Comparison of ENCODE assay signal across 14 cellular contexts in genomic region chr1:40045182-40045581, GRCh38. TPM values are rescaled to one million over a fixed set of nuclear protein-coding genes. Genes with fewer than 3 reads are reported as not detected.
A peak's percentile ranks its signal among the peaks of the same experiment; 100 is the strongest.
DNase-seq lines count a peak whose midpoint lies in the region; ATAC-seq and TF ChIP-seq lines count a peak whose summit lies in the region.
"Had no signal": no experiment of that assay in that cellular context is flagged by ENCODE, and none has a peak within 500 bp of the region (broad histone marks: within the 10 kb centered on the region; RNA-seq: fewer than 3 reads in every experiment).

No MANE protein-coding gene starts in this region.

- H3K4me1 Mint-ChIP-seq in activated T-cell treated with anti-CD3 and anti-CD28 coated beads, Interleukin-2, amount 50 U/mL, for 24 hours (ENCODE audit: low read depth): peaks cover 81% of the 10 kb centered on the region
- peaks cover 83% of the 10 kb centered on the region for H3K4me1 Mint-ChIP-seq in activated B cell treated with CpG ODN at 0.5 μM for 24 hours

- no peak overlapping the region for H2AK5ac ChIP-seq in neuronal stem cell (ENCODE audit: low read depth, low read length)

- CTCF ChIA-PET in activated B cell treated with CpG ODN at 0.5 μM for 24 hours (lab: Charles Lee): no interaction called here

- H3K18ac ChIP-seq in neuronal stem cell (ENCODE audit: low read length): no peak overlapping the region

- no peak for DNase-seq in activated T-cell treated with anti-CD3 and anti-CD28 coated beads, Interleukin-2, amount 50 U/mL, for 24 hours
- DNase-seq in activated T-cell treated with anti-CD3 and anti-CD28 coated beads, Interleukin-2, amount 50 U/mL, for 1 hour: no peak
- DNase-seq in activated B cell treated with CpG ODN at 0.5 μM for 24 hours (no peak), smooth muscle cell (lab: John Stamatoyannopoulos, UW; ENCODE audit: unreplicated experiment) (no peak), neuronal stem cell (ENCODE audit: low spot score) (no peak)
- DNase-seq in effector memory CD4-positive, alpha-beta T cell: no peak
- DNase-seq in activated effector memory CD4-positive, alpha-beta T cell treated with Interleukin-2 at 50 U/mL for 16 hours: no peak
- DNase-seq: activated CD4-positive, alpha-beta T cell treated with anti-CD3 and anti-CD28 coated beads for 4 hours; amygdala; foreskin fibroblast; NCI-H2171 treated with DMSO at 0.1 percent for 48 hours; pancreas; upper lobe of right lung had no signal

- TF ChIP-seq CTCF in activated B cell treated with CpG ODN at 0.5 μM for 24 hours (IDR thresholded peaks at IDR 0.05) (no peak), smooth muscle cell (IDR thresholded peaks at IDR 0.05; ENCODE audit: borderline replicate concordance, insufficient read depth, poor library complexity, severe bottlenecking) (no peak)

- peaks cover 13% of the 10 kb centered on the region for H3F3A ChIP-seq in smooth muscle cell (ENCODE audit: low read depth)

- no peaks in the 10 kb centered on the region for H3K27me3 ChIP-seq in effector memory CD4-positive, alpha-beta T cell (replicated peaks; ENCODE audit: control insufficient read depth, insufficient read depth, low read length, poor library complexity, severe bottlenecking)
- H3K27me3 ChIP-seq in smooth muscle cell (ENCODE audit: low read depth) (no peaks in the 10 kb centered on the region), neuronal stem cell (ENCODE audit: control insufficient read depth in 3 of 3, insufficient read depth in 3 of 3, low read depth in 1 of 3, low read length in 3 of 3) (no peaks in the 10 kb centered on the region)
- H3K27me3 ChIP-seq: pancreas, upper lobe of right lung had no signal

- peaks cover 1% of the 10 kb centered on the region for H3K79me1 ChIP-seq in neuronal stem cell (ENCODE audit: low read depth, low read length)

- peaks cover 62% of the 10 kb centered on the region for H3K4me1 ChIP-seq in effector memory CD4-positive, alpha-beta T cell (ENCODE audit: control insufficient read depth, insufficient read depth, low read length, poor library complexity, severe bottlenecking)
- H3K4me1 ChIP-seq in smooth muscle cell (ENCODE audit: low read depth) (peaks cover 16% of the 10 kb centered on the region), neuronal stem cell (ENCODE audit: control insufficient read depth in 2 of 2, insufficient read depth in 1 of 2, low read depth in 1 of 2, low read length in 2 of 2) (peaks cover 4 to 6% of the 10 kb centered on the region in 2 donors)

- peaks cover 92% of the 10 kb centered on the region for H4K20me1 ChIP-seq in smooth muscle cell (ENCODE audit: low read depth)

- no peak overlapping the region for H2BK5ac ChIP-seq in neuronal stem cell (ENCODE audit: low read length)

- H3K9ac ChIP-seq in smooth muscle cell (ENCODE audit: low read depth) (no peak overlapping the region), neuronal stem cell (ENCODE audit: low read depth, low read length, poor library complexity) (no peak overlapping the region)

- no peak overlapping the region for H3K23ac ChIP-seq in neuronal stem cell (ENCODE audit: low read depth, low read length, poor library complexity)

- WGBS in smooth muscle cell (ENCODE audit: low lambda C conversion rate): 72% methylated on average over 4 of the region's 4 CpGs
- no CpG with 5 or more reads among the region's 4 CpGs for WGBS in neuronal stem cell (ENCODE audit: extremely low coverage in 2 of 2, insufficient read length in 2 of 2, insufficient replicate concordance in 1 of 2), 2 donors

- H3K27ac Mint-ChIP-seq in activated T-cell treated with anti-CD3 and anti-CD28 coated beads, Interleukin-2, amount 50 U/mL, for 24 hours: peak overlapping the region; percentile 88
- peak overlapping the region; percentile 46 for H3K27ac Mint-ChIP-seq in activated B cell treated with CpG ODN at 0.5 μM for 24 hours

- H3K4me2 ChIP-seq in smooth muscle cell (peak overlapping the region; percentile 48), neuronal stem cell (ENCODE audit: insufficient read depth, low read length, poor library complexity, severe bottlenecking) (no peak overlapping the region)

- H3K79me2 ChIP-seq in smooth muscle cell (ENCODE audit: low read depth): peaks cover 97% of the 10 kb centered on the region

- peaks cover 2% of the 10 kb centered on the region for H3K36me3 ChIP-seq in effector memory CD4-positive, alpha-beta T cell (ENCODE audit: control insufficient read depth, insufficient read depth, low read length)
- H3K36me3 ChIP-seq in smooth muscle cell (ENCODE audit: low read depth) (no peaks in the 10 kb centered on the region), neuronal stem cell (replicated peaks in 1 of 2; ENCODE audit: control insufficient read depth in 2 of 2, insufficient read depth in 2 of 2, low read length in 2 of 2) (peaks cover 0 to 53% of the 10 kb centered on the region in 2 donors)
- H3K36me3 ChIP-seq: pancreas had no signal

- POLR2A ChIA-PET in activated B cell treated with CpG ODN at 0.5 μM for 24 hours (lab: Charles Lee): interaction anchor here (1.5 kb wide), 1 partner anchor 14 kb away, joined by 4 read pairs; no protein-coding TSS in a partner anchor

- H3K14ac ChIP-seq in neuronal stem cell (ENCODE audit: low read length): no peak overlapping the region

- H3K27ac ChIP-seq in effector memory CD4-positive, alpha-beta T cell (ENCODE audit: insufficient read depth, low read length, poor library complexity, severe bottlenecking): peak overlapping the region; percentile 22
- H3K27ac ChIP-seq in smooth muscle cell (ENCODE audit: low read depth) (peak overlapping the region; percentile 17), neuronal stem cell (replicated peaks; ENCODE audit: low read length) (no peak overlapping the region)
- H3K27ac ChIP-seq: pancreas, upper lobe of right lung had no signal

- H2BK15ac ChIP-seq in neuronal stem cell (ENCODE audit: low read length): no peak overlapping the region

- H3K9me3 Mint-ChIP-seq in activated T-cell treated with anti-CD3 and anti-CD28 coated beads, Interleukin-2, amount 50 U/mL, for 24 hours: no peaks in the 10 kb centered on the region
- no peaks in the 10 kb centered on the region for H3K9me3 Mint-ChIP-seq in activated B cell treated with CpG ODN at 0.5 μM for 24 hours

- H4K91ac ChIP-seq in neuronal stem cell (ENCODE audit: low read depth, low read length, poor library complexity): no peak overlapping the region

- H3K9me3 ChIP-seq in effector memory CD4-positive, alpha-beta T cell (ENCODE audit: control insufficient read depth, low read length): no peaks in the 10 kb centered on the region
- no peaks in the 10 kb centered on the region for H3K9me3 ChIP-seq in smooth muscle cell (replicated peaks; ENCODE audit: low read depth)
- H3K9me3 ChIP-seq in neuronal stem cell (replicated peaks in 1 of 2; ENCODE audit: control insufficient read depth in 2 of 2, insufficient read depth in 1 of 2, low read depth in 1 of 2, low read length in 2 of 2): no peaks in the 10 kb centered on the region
- H3K9me3 ChIP-seq: pancreas, upper lobe of right lung had no signal

- H3K36me3 Mint-ChIP-seq in activated T-cell treated with anti-CD3 and anti-CD28 coated beads, Interleukin-2, amount 50 U/mL, for 24 hours (ENCODE audit: low read depth): peaks cover 93% of the 10 kb centered on the region
- peaks cover 67% of the 10 kb centered on the region for H3K36me3 Mint-ChIP-seq in activated B cell treated with CpG ODN at 0.5 μM for 24 hours (ENCODE audit: low read depth)

- no peaks in the 10 kb centered on the region for H3K27me3 Mint-ChIP-seq in activated T-cell treated with anti-CD3 and anti-CD28 coated beads, Interleukin-2, amount 50 U/mL, for 24 hours
- H3K27me3 Mint-ChIP-seq in activated B cell treated with CpG ODN at 0.5 μM for 24 hours: no peaks in the 10 kb centered on the region

- H4K8ac ChIP-seq in neuronal stem cell (ENCODE audit: low read depth, low read length): no peak overlapping the region

- ATAC-seq in activated B cell treated with CpG ODN at 0.5 μM for 24 hours (ENCODE audit: low read depth) (no peak), GM21447 (IDR thresholded peaks at IDR 0.05; ENCODE audit: unreplicated experiment) (no peak)
- ATAC-seq: pancreas, upper lobe of right lung had no signal

- peak overlapping the region; percentile 16 for H3K4me3 ChIP-seq in effector memory CD4-positive, alpha-beta T cell (ENCODE audit: insufficient read depth, low read depth, low read length, poor library complexity, severe bottlenecking)
- no peak overlapping the region for H3K4me3 ChIP-seq in smooth muscle cell
- no peak overlapping the region for H3K4me3 ChIP-seq in neuronal stem cell (ENCODE audit: low read length in 2 of 2)
- H3K4me3 ChIP-seq: pancreas, upper lobe of right lung had no signal

- intact Hi-C loops in activated B cell treated with CpG ODN at 0.5 μM for 24 hours (cut with micrococcal nuclease): no loop called here

- H3K4ac ChIP-seq in neuronal stem cell (ENCODE audit: low read length): no peak overlapping the region

- H2AFZ ChIP-seq in smooth muscle cell (ENCODE audit: low read depth) (no peak overlapping the region), neuronal stem cell (ENCODE audit: low read length) (no peak overlapping the region)

- H3K4me3 Mint-ChIP-seq in activated T-cell treated with anti-CD3 and anti-CD28 coated beads, Interleukin-2, amount 50 U/mL, for 24 hours: peak overlapping the region; percentile 95
- peak overlapping the region; percentile 8 for H3K4me3 Mint-ChIP-seq in activated B cell treated with CpG ODN at 0.5 μM for 24 hours

- no peak overlapping the region for H2BK120ac ChIP-seq in neuronal stem cell (ENCODE audit: low read depth, low read length)

- no peak overlapping the region for H2BK12ac ChIP-seq in neuronal stem cell (ENCODE audit: low read length)

RNA-seq across cellular contexts. Expression of gene CAP1, which starts 4.7 kb away (rescaled TPM):
- 410 and 411 TPM in 2 replicates for total RNA-seq in activated B cell treated with CpG ODN at 0.5 μM for 24 hours
- total RNA-seq in smooth muscle cell: 362 and 390 TPM in 2 replicates
- 370 and 381 TPM in 2 replicates for polyA plus RNA-seq in smooth muscle cell
- polyA plus RNA-seq in neuronal stem cell (2013, experiment 1 of 2): 116 TPM
- 119 TPM for polyA plus RNA-seq in neuronal stem cell (2013, experiment 2 of 2)

RNA-seq across cellular contexts. Expression of gene PPT1, which starts 51.9 kb away (rescaled TPM):
- total RNA-seq in activated B cell treated with CpG ODN at 0.5 μM for 24 hours (41.8 and 43.5 TPM in 2 replicates), smooth muscle cell (66.3 and 85.6 TPM in 2 replicates)
- polyA plus RNA-seq in smooth muscle cell: 72.4 and 72.5 TPM in 2 replicates
- 111 TPM for polyA plus RNA-seq in neuronal stem cell (2013, experiment 1 of 2)
- 109 TPM for polyA plus RNA-seq in neuronal stem cell (2013, experiment 2 of 2)
